Comparison of ENCODE assay signal across 15 cellular contexts in genomic region chr11:1835671-1836010, GRCh38. TPM values are rescaled to one million over a fixed set of nuclear protein-coding genes. Genes with fewer than 3 reads are reported as not detected.
DNase-seq lines count a peak whose midpoint lies in the region; ATAC-seq and TF ChIP-seq lines count a peak whose summit lies in the region.
"Had no signal": no experiment of that assay in that cellular context is flagged by ENCODE, and none has a peak within 500 bp of the region (broad histone marks: within the 10 kb centered on the region; RNA-seq: fewer than 3 reads in every experiment).

No MANE protein-coding gene starts in this region.

- H3K27ac ChIP-seq in lower lobe of right lung (no peak overlapping the region), left lung (no peak overlapping the region)
- H3K27ac ChIP-seq: C4-2B, PC-9 had no signal

- H3K4me1 Mint-ChIP-seq in MCF 10A (ENCODE audit: insufficient read depth, unreplicated experiment), result peaks cover 30% of the 10 kb centered on the region
- peaks cover 4% of the 10 kb centered on the region for H3K4me1 Mint-ChIP-seq in type B pancreatic cell (ENCODE audit: unreplicated experiment)

- no peaks in the 10 kb centered on the region for H3K9me3 ChIP-seq in lower lobe of right lung
- H3K9me3 ChIP-seq in left lung, result no peaks in the 10 kb centered on the region

- CTCF ChIA-PET in MCF 10A (lab: Yijun Ruan, JAX), result interaction anchor here (0.5 to 5.7 kb wide), 3 partner anchors 142 to 201 kb away, joined by 3 to 42 read pairs (median 21); no protein-coding TSS in a partner anchor

- H3K36me3 ChIP-seq in lower lobe of right lung (no peaks in the 10 kb centered on the region), left lung (no peaks in the 10 kb centered on the region)

- peaks cover 40% of the 10 kb centered on the region for H3K36me3 Mint-ChIP-seq in MCF 10A (ENCODE audit: insufficient read depth, unreplicated experiment)
- H3K36me3 Mint-ChIP-seq in type B pancreatic cell, result no peaks in the 10 kb centered on the region

- peak; percentile 35 for DNase-seq in Right ventricle myocardium superior
- no peak for DNase-seq in Right ventricle myocardium inferior (ENCODE audit: missing footprints)
- DNase-seq in MCF 10A (ENCODE audit: unreplicated experiment), result no peak
- peak; percentile 45 for DNase-seq in lower lobe of right lung
- DNase-seq in type B pancreatic cell (ENCODE audit: extremely low spot score, unreplicated experiment), result no peak
- DNase-seq in AG20443 (ENCODE audit: low spot score), result no peak
- DNase-seq in left lung, result no peak
- DNase-seq: HCEC 1CT, NCI-H187 treated with DMSO at 0.1 percent for 48 hours, NCI-H446, PC-9, SHP77 treated with DMSO at 0.1 percent for 48 hours had no signal

- TF ChIP-seq CTCF in MCF 10A (IDR thresholded peaks at IDR 0.05; ENCODE audit: unreplicated experiment) (no peak), lower lobe of right lung (IDR thresholded peaks at IDR 0.05) (no peak), type B pancreatic cell (conservative IDR thresholded peaks at IDR 0.05) (no peak), left lung (IDR thresholded peaks at IDR 0.05) (no peak)

- ATAC-seq in Right ventricle myocardium superior (ENCODE audit: poor library complexity) (no peak), Right ventricle myocardium inferior (no peak), lower lobe of right lung (no peak), left lung (no peak), GM18868 (IDR thresholded peaks at IDR 0.05; ENCODE audit: unreplicated experiment) (no peak)

- H3K9me3 Mint-ChIP-seq in MCF 10A (ENCODE audit: unreplicated experiment) (no peaks in the 10 kb centered on the region), type B pancreatic cell (no peaks in the 10 kb centered on the region)

- intact Hi-C loops in Right ventricle myocardium superior (cut with DNase I) (loop anchor here (5.0 kb wide), 1 partner anchor 317 kb away; no protein-coding TSS in a partner anchor), Right ventricle myocardium inferior (cut with DNase I) (no loop called here), MCF 10A (cut with micrococcal nuclease) (loop anchor here (2.0 to 10.0 kb wide), 4 partner anchors 42 to 315 kb away; no protein-coding TSS in a partner anchor), lower lobe of right lung (cut with DNase I) (no loop called here), left lung (cut with DNase I) (loop anchor here in 1 of 2 donors (5.0 to 10.0 kb wide), 2 partner anchors 181 to 317 kb away; no protein-coding TSS in a partner anchor)

- peak overlapping the region; percentile 89 for H3K27ac Mint-ChIP-seq in MCF 10A (ENCODE audit: low read depth, unreplicated experiment)
- H3K27ac Mint-ChIP-seq in type B pancreatic cell, result peak overlapping the region; percentile 48

- H3K4me3 ChIP-seq in lower lobe of right lung, result no peak overlapping the region
- H3K4me3 ChIP-seq in left lung, result no peak overlapping the region
- H3K4me3 ChIP-seq: PC-9 had no signal

- BruUV-seq in MCF 10A (replicated peaks; lab: Mats Ljungman, UMichigan), result no TSS peak

- H3K27me3 ChIP-seq in lower lobe of right lung (ENCODE audit: low read depth) (peaks cover 8% of the 10 kb centered on the region), left lung (peaks cover 0 to 27% of the 10 kb centered on the region in 2 donors)

- H3K4me3 Mint-ChIP-seq in MCF 10A (ENCODE audit: unreplicated experiment) (peak overlapping the region; percentile 78), type B pancreatic cell (no peak overlapping the region)

- H3K4me1 ChIP-seq in lower lobe of right lung (peaks cover 45% of the 10 kb centered on the region), left lung (peaks cover 9 to 55% of the 10 kb centered on the region in 2 donors)

- H3K27me3 Mint-ChIP-seq in MCF 10A (ENCODE audit: insufficient read depth, unreplicated experiment), result no peaks in the 10 kb centered on the region
- no peaks in the 10 kb centered on the region for H3K27me3 Mint-ChIP-seq in type B pancreatic cell

- POLR2A ChIA-PET in MCF 10A (lab: Yijun Ruan, JAX), result interaction anchor here (0.6 to 7.8 kb wide), 7 partner anchors 63 to 142 kb away, joined by 3 to 115 read pairs (median 7); no protein-coding TSS in a partner anchor

RNA-seq across cellular contexts. Expression of gene SYT8, which starts 0.9 kb away (rescaled TPM):
- not detected for total RNA-seq in Right ventricle myocardium superior
- total RNA-seq in Right ventricle myocardium inferior, result not detected
- total RNA-seq in MCF 10A (2022), result 141 and 308 TPM in 2 replicates
- total RNA-seq in lower lobe of right lung, result 18.5 TPM
- 4.5 and 7.9 TPM in 2 replicates for total RNA-seq in type B pancreatic cell (ENCODE audit: low replicate concordance)
- 1 to 10 TPM; 6.0 to 8.8 TPM for total RNA-seq in left lung
- total RNA-seq: A172 had no signal

RNA-seq across cellular contexts. Expression of gene TNNI2, which starts 3.1 kb away (rescaled TPM):
- total RNA-seq in Right ventricle myocardium superior (not detected), Right ventricle myocardium inferior (0.35 TPM), MCF 10A (2022) (43.3 and 77.7 TPM in 2 replicates), lower lobe of right lung (17.7 TPM), type B pancreatic cell (ENCODE audit: low replicate concordance) (1.7 and 3.9 TPM in 2 replicates), left lung (1 to 10 TPM; 3.4 to 8.5 TPM)
- total RNA-seq: A172 had no signal

RNA-seq across cellular contexts. Expression of gene LSP1, which starts 17.2 kb away (rescaled TPM):
- 23.0 TPM for total RNA-seq in Right ventricle myocardium superior
- 22.5 TPM for total RNA-seq in Right ventricle myocardium inferior
- 3.3 and 3.7 TPM in 2 replicates for total RNA-seq in MCF 10A (2022)
- total RNA-seq in lower lobe of right lung, result 90.4 TPM
- total RNA-seq in type B pancreatic cell (ENCODE audit: low replicate concordance), result 0.50 and 0.53 TPM in 2 replicates
- total RNA-seq in left lung, result 10 to 100 TPM; 29.8 to 76.6 TPM

RNA-seq across cellular contexts. Expression of gene PRR33, which starts 56.1 kb away (rescaled TPM):
- 5.8 TPM for total RNA-seq in Right ventricle myocardium superior
- total RNA-seq in Right ventricle myocardium inferior, result 5.0 TPM
- total RNA-seq in MCF 10A (2022), result not detected in 2 replicates
- not detected for total RNA-seq in lower lobe of right lung
- not detected in 2 replicates for total RNA-seq in type B pancreatic cell (ENCODE audit: low replicate concordance)
- not detected for total RNA-seq in left lung
- total RNA-seq: A172, PC-9 had no signal

Comparison
In these comparisons a context has a peak if more than half of its experiments do, and no peak if none do; other contexts are left out.
1. DNase-seq: peak in Right ventricle myocardium superior (single experiment) and lower lobe of right lung (single experiment); none in Right ventricle myocardium inferior (single experiment), MCF 10A (single experiment), type B pancreatic cell (single experiment), AG20443 (single experiment) and left lung (0 of 2).
2. intact Hi-C loops: an anchor here in Right ventricle myocardium superior (5.0 kb wide) and MCF 10A (2.0 to 10.0 kb wide); none called in Right ventricle myocardium inferior and lower lobe of right lung.